In the genomic region with DNA sequence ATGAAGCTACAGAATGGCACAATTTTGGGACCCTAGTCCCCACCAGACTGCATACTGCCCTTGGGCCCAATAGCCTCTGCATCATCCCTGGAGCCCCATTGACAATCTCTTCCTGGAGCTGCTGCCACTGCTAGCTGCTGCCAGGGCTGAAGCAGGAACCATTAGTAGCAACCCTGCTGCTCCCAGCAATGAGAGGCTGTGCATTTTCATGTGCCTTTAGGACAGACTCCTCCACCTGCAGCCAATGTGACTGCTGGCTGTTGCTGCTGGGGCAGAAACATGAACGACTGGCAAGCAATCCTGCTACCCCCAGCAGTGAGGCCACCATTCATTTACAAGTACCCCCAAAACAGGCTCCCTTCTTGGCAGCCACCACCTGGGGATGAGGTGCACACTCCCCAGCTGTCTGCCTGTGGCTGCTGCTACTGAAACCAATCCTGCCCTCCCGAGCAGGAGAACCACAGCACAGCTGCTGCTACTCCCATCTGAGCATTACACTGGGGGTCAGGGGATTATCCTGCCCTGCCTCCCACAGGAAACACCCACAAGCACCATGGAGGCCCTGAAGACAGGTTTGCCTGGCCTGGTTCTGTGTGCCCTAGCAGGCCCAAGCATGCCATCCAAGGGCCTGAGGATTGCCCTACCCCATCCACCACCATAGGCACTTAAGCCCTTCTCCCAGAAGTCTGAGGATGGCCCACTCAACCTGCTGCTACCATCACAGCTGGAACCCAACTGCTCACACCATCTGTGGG, we compare ENCODE assay signal across 14 cellular contexts.
"Had no signal": no experiment of that assay in that cellular context is flagged by ENCODE, and none has a peak within 500 bp of the region (broad histone marks: within the 10 kb centered on the region; RNA-seq: fewer than 3 reads in every experiment).

No MANE protein-coding gene starts in this region.

- DNase-seq: activated CD4-positive, alpha-beta T cell treated with anti-CD3 and anti-CD28 coated beads, Interleukin-2, amount 50 U/mL, for 1 hour; activated naive CD4-positive, alpha-beta T cell; activated naive CD8-positive, alpha-beta T cell treated with anti-CD3 and anti-CD28 coated beads, Interleukin-2, amount 50 U/mL, for 24 hours; dermis blood vessel endothelial cell; head of caudate nucleus; nephron progenitor cell; stimulated activated CD4-positive, alpha-beta T cell treated with anti-CD3 and anti-CD28 coated beads, Interleukin-12 subunit alpha, Interleukin-12 subunit beta, amount 100 ng/mL, for 4 hours; stimulated activated CD4-positive, alpha-beta T cell treated with anti-CD3 and anti-CD28 coated beads, Interleukin-2, amount 100 ng/mL, for 24 hours; stomach; testis; upper lobe of right lung had no signal

- ATAC-seq: activated naive CD8-positive, alpha-beta T cell treated with anti-CD3 and anti-CD28 coated beads, Interleukin-2, amount 50 U/mL, for 24 hours; sciatic nerve; upper lobe of right lung had no signal

- H3K4me1 Mint-ChIP-seq: activated naive CD8-positive, alpha-beta T cell treated with anti-CD3 and anti-CD28 coated beads, Interleukin-2, amount 50 U/mL, for 24 hours had no signal

- H3K36me3 ChIP-seq: ascending aorta, stomach, upper lobe of right lung had no signal

- H3K4me3 ChIP-seq: ascending aorta, stomach, testis, upper lobe of right lung had no signal

- H3K9me3 ChIP-seq: testis had no signal

- H3K4me3 Mint-ChIP-seq: activated naive CD8-positive, alpha-beta T cell treated with anti-CD3 and anti-CD28 coated beads, Interleukin-2, amount 50 U/mL, for 24 hours; nephron progenitor cell had no signal

- H3K27ac Mint-ChIP-seq: activated naive CD8-positive, alpha-beta T cell treated with anti-CD3 and anti-CD28 coated beads, Interleukin-2, amount 50 U/mL, for 24 hours; nephron progenitor cell had no signal

- H3K4me1 ChIP-seq: ascending aorta, upper lobe of right lung had no signal

- H3K27ac ChIP-seq: ascending aorta, epithelial cell of prostate, stomach, testis, upper lobe of right lung had no signal

- H3K27me3 ChIP-seq: ascending aorta, stomach, testis, upper lobe of right lung had no signal
